ENCODE assay signal across 16 cellular contexts in genomic region chr1:67675800-67676199, GRCh38. TPM values are rescaled to one million over a fixed set of nuclear protein-coding genes. Genes with fewer than 3 reads are reported as not detected.
DNase-seq lines count a peak whose midpoint lies in the region; ATAC-seq lines count a peak whose summit lies in the region.
"Had no signal": no experiment of that assay in that cellular context is flagged by ENCODE, and none has a peak within 500 bp of the region (broad histone marks: within the 10 kb centered on the region; RNA-seq: fewer than 3 reads in every experiment).

No MANE protein-coding gene starts in this region.

- H3K36me3 Mint-ChIP-seq in naive thymus-derived CD4-positive, alpha-beta T cell = peaks cover 0 to 2% (median 0%) of the 10 kb centered on the region in 5 donors

- H3K27ac ChIP-seq in naive thymus-derived CD4-positive, alpha-beta T cell (ENCODE audit: low read depth, low read length) = no peak overlapping the region
- H3K27ac ChIP-seq: parathyroid adenoma had no signal

- no peaks in the 10 kb centered on the region for H3K27me3 ChIP-seq in naive thymus-derived CD4-positive, alpha-beta T cell (ENCODE audit: control insufficient read depth in 2 of 2, insufficient read depth in 2 of 2, low read length in 2 of 2)

- intact Hi-C loops in naive thymus-derived CD4-positive, alpha-beta T cell (cut with micrococcal nuclease) = no loop called here

- H3K4me1 ChIP-seq in naive thymus-derived CD4-positive, alpha-beta T cell (ENCODE audit: control insufficient read depth in 2 of 2, insufficient read depth in 2 of 2, low read length in 2 of 2) = peaks cover 13 to 22% of the 10 kb centered on the region in 2 donors

- peaks cover 8 to 26% (median 24%) of the 10 kb centered on the region in 7 donors for H3K4me1 Mint-ChIP-seq in naive thymus-derived CD4-positive, alpha-beta T cell

- CTCF ChIA-PET in naive thymus-derived CD4-positive, alpha-beta T cell (lab: Charles Lee) = no interaction called here

- H3K4me3 Mint-ChIP-seq in naive thymus-derived CD4-positive, alpha-beta T cell = no peak overlapping the region
- H3K4me3 Mint-ChIP-seq: activated CD4-positive, alpha-beta T cell treated with anti-CD3 and anti-CD28 coated beads, Interleukin-2, amount 10 ng/mL, durations not matched to agents 7 days and 5 days; activated naive CD4-positive, alpha-beta T cell treated with anti-CD3 and anti-CD28 coated beads for 36 hours; dendritic cell treated with granulocyte-macrophage colony-stimulating factor and Interleukin-4, amounts not matched to agents 40 ng/mL and 50 ng/mL, for 4 days had no signal

- DNase-seq in DMS 273 (lab: John Stamatoyannopoulos, UW; ENCODE audit: unreplicated experiment) = peak; percentile 85
- peak; percentile 58 for DNase-seq in RPMI8226
- no peak for DNase-seq in hepatic stellate cell (ENCODE audit: low spot score)
- DNase-seq in naive thymus-derived CD4-positive, alpha-beta T cell = no peak
- no peak for DNase-seq in activated CD4-positive, alpha-beta T cell treated with anti-CD3 and anti-CD28 coated beads, Interleukin-2, amount 50 U/mL, for 48 hours
- DNase-seq: activated CD4-positive, alpha-beta T cell treated with anti-CD3 and anti-CD28 coated beads, Interleukin-2, amount 10 ng/mL, durations not matched to agents 7 days and 5 days; activated naive CD4-positive, alpha-beta T cell treated with anti-CD3 and anti-CD28 coated beads for 36 hours; lower lobe of right lung; NCI-H510A; stimulated activated CD4-positive, alpha-beta T cell treated with anti-CD3 and anti-CD28 coated beads, Interleukin-4, amount 100 ng/mL, for 1 hour; substantia nigra had no signal

- ATAC-seq in GM19395 (IDR thresholded peaks at IDR 0.05; ENCODE audit: unreplicated experiment) (peak; percentile 74), HG03045 (IDR thresholded peaks at IDR 0.05; ENCODE audit: unreplicated experiment) (peak; percentile 83), HG02840 (IDR thresholded peaks at IDR 0.05; ENCODE audit: low FRiP score, unreplicated experiment) (no peak)
- no peak for ATAC-seq in naive thymus-derived CD4-positive, alpha-beta T cell
- ATAC-seq: lower lobe of right lung had no signal

- peak overlapping the region in 1 of 9 donors; percentile 82 for H3K27ac Mint-ChIP-seq in naive thymus-derived CD4-positive, alpha-beta T cell
- H3K27ac Mint-ChIP-seq: activated CD4-positive, alpha-beta T cell treated with anti-CD3 and anti-CD28 coated beads, Interleukin-2, amount 10 ng/mL, durations not matched to agents 7 days and 5 days; dendritic cell treated with granulocyte-macrophage colony-stimulating factor and Interleukin-4, amounts not matched to agents 40 ng/mL and 50 ng/mL, for 4 days had no signal

- H3K36me3 ChIP-seq in naive thymus-derived CD4-positive, alpha-beta T cell (ENCODE audit: control insufficient read depth in 2 of 3, insufficient read depth in 3 of 3, low read length in 3 of 3) = no peaks in the 10 kb centered on the region
- H3K36me3 ChIP-seq: lower lobe of right lung had no signal

- no peaks in the 10 kb centered on the region for H3K9me3 ChIP-seq in naive thymus-derived CD4-positive, alpha-beta T cell (ENCODE audit: control insufficient read depth in 2 of 3, low read length in 3 of 3)
- H3K9me3 ChIP-seq: lower lobe of right lung had no signal

- H3K4me3 ChIP-seq in naive thymus-derived CD4-positive, alpha-beta T cell (ENCODE audit: low read length) = no peak overlapping the region
- H3K4me3 ChIP-seq: lower lobe of right lung had no signal

- no peaks in the 10 kb centered on the region for H3K9me3 Mint-ChIP-seq in naive thymus-derived CD4-positive, alpha-beta T cell
- H3K9me3 Mint-ChIP-seq: activated CD4-positive, alpha-beta T cell treated with anti-CD3 and anti-CD28 coated beads, Interleukin-2, amount 10 ng/mL, durations not matched to agents 7 days and 5 days; activated naive CD4-positive, alpha-beta T cell treated with anti-CD3 and anti-CD28 coated beads for 36 hours; dendritic cell treated with granulocyte-macrophage colony-stimulating factor and Interleukin-4, amounts not matched to agents 40 ng/mL and 50 ng/mL, for 4 days had no signal

- peaks cover 0 to 28% (median 0%) of the 10 kb centered on the region in 5 donors for H3K27me3 Mint-ChIP-seq in naive thymus-derived CD4-positive, alpha-beta T cell
- H3K27me3 Mint-ChIP-seq: dendritic cell treated with granulocyte-macrophage colony-stimulating factor and Interleukin-4, amounts not matched to agents 40 ng/mL and 50 ng/mL, for 4 days had no signal

- POLR2A ChIA-PET in naive thymus-derived CD4-positive, alpha-beta T cell (lab: Charles Lee) = interaction anchor here (4.5 kb wide), 1 partner anchor 10 kb away, joined by 48 read pairs; the partner anchor contains the start of gene GADD45A

RNA-seq across cellular contexts. Expression of gene GADD45A, which starts 9.2 kb away (rescaled TPM):
- 10 to 100 TPM; 15.0 to 70.4 (median 24.2) TPM for total RNA-seq in naive thymus-derived CD4-positive, alpha-beta T cell
- 1 to 10 TPM; 7.0 to 8.3 TPM for polyA plus RNA-seq in naive thymus-derived CD4-positive, alpha-beta T cell

Comparison
In these comparisons a context has a peak if more than half of its experiments do, and no peak if none do; other contexts are left out.
1. DNase-seq: peak in DMS 273 (single experiment) and RPMI8226 (single experiment); none in hepatic stellate cell (single experiment), naive thymus-derived CD4-positive, alpha-beta T cell (0 of 9) and activated CD4-positive, alpha-beta T cell treated with anti-CD3 and anti-CD28 coated beads, Interleukin-2, amount 50 U/mL, for 48 hours (0 of 2).
2. ATAC-seq: peak in GM19395 (single experiment) and HG03045 (single experiment); none in naive thymus-derived CD4-positive, alpha-beta T cell (single experiment) and HG02840 (single experiment).